8 cellular contexts compared by ENCODE assay signal in genomic region chr10:79286318-79286951, GRCh38.
DNase-seq lines count a peak whose midpoint lies in the region; ATAC-seq lines count a peak whose summit lies in the region.

No MANE protein-coding gene starts in this region.

- no peaks in the 10 kb centered on the region for H3K27me3 Mint-ChIP-seq in naive B cell

- H3K36me3 Mint-ChIP-seq in naive B cell = no peaks in the 10 kb centered on the region

- peak; percentile 31 for DNase-seq in COR-L47 (lab: John Stamatoyannopoulos, UW)
- DNase-seq in KBM-7 = peak; percentile 100
- peak; percentile 56 to 63 for DNase-seq in activated CD4-positive, alpha-beta T cell treated with anti-CD3 and anti-CD28 coated beads for 24 hours (ENCODE audit: low read depth in 2 of 2)
- DNase-seq in cerebellar cortex (ENCODE audit: low spot score) = peak; percentile 55
- peak; percentile 89 for DNase-seq in naive B cell
- peak; percentile 84 for DNase-seq in stimulated activated naive CD8-positive, alpha-beta T cell treated with anti-CD3 and anti-CD28 coated beads, Interleukin-15, Interleukin-2, amounts not matched to agents 100 U/mL and 50 U/mL, for 24 hours
- no peak for DNase-seq in HT-29 (ENCODE audit: low spot score)

- peak; percentile 87 for ATAC-seq in GM21360 (IDR thresholded peaks at IDR 0.05; ENCODE audit: unreplicated experiment)
- ATAC-seq in naive B cell (ENCODE audit: low read depth in 2 of 2) = peak; percentile 96 to 97
- ATAC-seq in stimulated activated naive CD8-positive, alpha-beta T cell treated with anti-CD3 and anti-CD28 coated beads, Interleukin-15, Interleukin-2, amounts not matched to agents 100 U/mL and 50 U/mL, for 24 hours = peak; percentile 90

- H3K4me1 Mint-ChIP-seq in naive B cell = peaks cover 60 to 83% (median 62%) of the 10 kb centered on the region in 3 donors

- peak overlapping the region; percentile 61 to 94 (median 91) for H3K4me3 Mint-ChIP-seq in naive B cell

- H3K27ac Mint-ChIP-seq in naive B cell = peak overlapping the region; percentile 95 to 98 (median 96)

- in situ Hi-C loops in KBM-7 (cut with MboI; ENCODE audit: low pct_unique_long_range_greater_than_20kb, low sequenced_read_pairs) = no loop called here

- H3K9me3 Mint-ChIP-seq in naive B cell = no peaks in the 10 kb centered on the region
